25 cellular contexts compared by ENCODE assay signal in genomic region chr4:19636451-19636850, GRCh38.
"Had no signal": no experiment of that assay in that cellular context is flagged by ENCODE, and none has a peak within 500 bp of the region (broad histone marks: within the 10 kb centered on the region; RNA-seq: fewer than 3 reads in every experiment).

No MANE protein-coding gene starts in this region.

- DNase-seq: activated CD4-positive, alpha-beta T cell treated with anti-CD3 and anti-CD28 coated beads, Interleukin-2, amount 10 ng/mL, durations not matched to agents 24 days and 14 days; activated CD4-positive, alpha-beta T cell treated with anti-CD3 and anti-CD28 coated beads, Interleukin-2, amount 50 U/mL, for 4 hours; activated CD8-positive, alpha-beta T cell treated with anti-CD3 and anti-CD28 coated beads, Interleukin-2, amount 10 ng/mL, durations not matched to agents 7 days and 5 days; activated gamma-delta T cell; activated naive CD4-positive, alpha-beta T cell treated with Interleukin-2 at 50 U/mL for 16 hours; activated naive CD8-positive, alpha-beta T cell treated with anti-CD3 and anti-CD28 coated beads, Interleukin-2, amount 10 ng/mL, durations not matched to agents 7 days and 5 days; activated T-cell treated with anti-CD3 and anti-CD28 coated beads, Interleukin-2, amount 50 U/mL, for 24 hours; adrenal gland; body of pancreas; central memory CD4-positive, alpha-beta T cell; NCI-H1092 treated with DMSO at 0.1 percent for 48 hours; NCI-H1417; NCI-H146; NCI-H187; NCI-H2029 treated with DMSO at 0.1 percent for 48 hours; NCI-H2107; NCI-H2171; NCI-H2227 treated with DMSO at 0.1 percent for 48 hours; NCI-H524 treated with DMSO at 0.1 percent for 48 hours; SHP77; SK-N-SH had no signal

- FAIRE-seq: astrocyte, bronchial epithelial cell, TTC549 had no signal

- H3K4me3 ChIP-seq: adrenal gland, body of pancreas, SJSA1 had no signal
